In genomic region chr1:182261655-182262054, GRCh38 we compare ENCODE assay signal across 23 cellular contexts.
"Had no signal": no experiment of that assay in that cellular context is flagged by ENCODE, and none has a peak within 500 bp of the region (broad histone marks: within the 10 kb centered on the region; RNA-seq: fewer than 3 reads in every experiment).

No MANE protein-coding gene starts in this region.

- H3K9me3 Mint-ChIP-seq: activated CD4-positive, alpha-beta memory T cell treated with anti-CD3 and anti-CD28 coated beads for 36 hours; activated naive CD4-positive, alpha-beta T cell treated with anti-CD3 and anti-CD28 coated beads, Interleukin-2, amount 50 U/mL, for 24 hours; activated T-cell treated with anti-CD3 and anti-CD28 coated beads, Interleukin-2, amount 50 U/mL, for 4 hours; dendritic cell treated with granulocyte-macrophage colony-stimulating factor and Interleukin-4, amounts not matched to agents 40 ng/mL and 50 ng/mL, for 4 days; neural progenitor cell; WTC11 had no signal

- H3K4me1 Mint-ChIP-seq: WTC11 had no signal

- H3K36me3 ChIP-seq: gastrocnemius medialis, left lung, neural progenitor cell, tibial artery had no signal

- H3K4me1 ChIP-seq: neural progenitor cell, tibial artery had no signal

- H3K36me3 Mint-ChIP-seq: activated CD4-positive, alpha-beta memory T cell treated with anti-CD3 and anti-CD28 coated beads for 36 hours; activated naive CD4-positive, alpha-beta T cell treated with anti-CD3 and anti-CD28 coated beads, Interleukin-2, amount 50 U/mL, for 24 hours; neural progenitor cell; WTC11 had no signal

- H3K27ac Mint-ChIP-seq: activated CD4-positive, alpha-beta memory T cell treated with anti-CD3 and anti-CD28 coated beads for 36 hours; activated naive CD4-positive, alpha-beta T cell treated with anti-CD3 and anti-CD28 coated beads, Interleukin-2, amount 50 U/mL, for 24 hours; dendritic cell treated with granulocyte-macrophage colony-stimulating factor and Interleukin-4, amounts not matched to agents 40 ng/mL and 50 ng/mL, for 4 days; neural progenitor cell; progenitor cell of endocrine pancreas; WTC11 had no signal

- H3K4me3 ChIP-seq: gastrocnemius medialis, left lung, neural progenitor cell, tibial artery had no signal

- H2AFZ ChIP-seq: neural progenitor cell had no signal

- H3K27me3 ChIP-seq: gastrocnemius medialis, left lung, neural progenitor cell, tibial artery had no signal

- H3K4me3 Mint-ChIP-seq: activated CD4-positive, alpha-beta memory T cell treated with anti-CD3 and anti-CD28 coated beads for 36 hours; activated naive CD4-positive, alpha-beta T cell treated with anti-CD3 and anti-CD28 coated beads, Interleukin-2, amount 50 U/mL, for 24 hours; activated T-cell treated with anti-CD3 and anti-CD28 coated beads, Interleukin-2, amount 50 U/mL, for 4 hours; dendritic cell treated with granulocyte-macrophage colony-stimulating factor and Interleukin-4, amounts not matched to agents 40 ng/mL and 50 ng/mL, for 4 days; neural progenitor cell; WTC11 had no signal

- H3K27me3 Mint-ChIP-seq: activated CD4-positive, alpha-beta memory T cell treated with anti-CD3 and anti-CD28 coated beads for 36 hours; activated naive CD4-positive, alpha-beta T cell treated with anti-CD3 and anti-CD28 coated beads, Interleukin-2, amount 50 U/mL, for 24 hours; dendritic cell treated with granulocyte-macrophage colony-stimulating factor and Interleukin-4, amounts not matched to agents 40 ng/mL and 50 ng/mL, for 4 days; progenitor cell of endocrine pancreas had no signal

- H3K27ac ChIP-seq: gastrocnemius medialis, left lung, neural progenitor cell, tibial artery had no signal

- ATAC-seq: activated T-cell treated with anti-CD3 and anti-CD28 coated beads, Interleukin-2, amount 50 U/mL, for 4 hours; esophagus mucosa; gastrocnemius medialis; left lung; stimulated activated naive CD8-positive, alpha-beta T cell treated with anti-CD3 and anti-CD28 coated beads, Interleukin-15, Interleukin-2, amounts not matched to agents 100 U/mL and 50 U/mL, for 24 hours; WTC11 had no signal

- H3K4me2 ChIP-seq: neural progenitor cell had no signal

- DNase-seq: activated CD4-positive, alpha-beta memory T cell treated with anti-CD3 and anti-CD28 coated beads for 36 hours; activated CD4-positive, alpha-beta T cell treated with anti-CD3 and anti-CD28 coated beads for 4 hours; activated CD8-positive, alpha-beta memory T cell treated with anti-CD3 and anti-CD28 coated beads, Interleukin-2, amount 50 U/mL, for 4 hours; activated effector memory CD4-positive, alpha-beta T cell treated with anti-CD3 and anti-CD28 coated beads, Interleukin-2, amount 50 U/mL, for 16 hours; activated T-cell treated with anti-CD3 and anti-CD28 coated beads, Interleukin-2, amount 50 U/mL, for 4 hours; effector CD8-positive, alpha-beta T cell; gastrocnemius medialis; head of caudate nucleus; left lung; mammary epithelial cell; midbrain; stimulated activated CD4-positive, alpha-beta T cell treated with anti-CD3 and anti-CD28 coated beads, Interleukin-12 subunit alpha, Interleukin-12 subunit beta, amount 100 ng/mL, for 4 hours; stimulated activated CD4-positive, alpha-beta T cell treated with anti-CD3 and anti-CD28 coated beads, Interleukin-1b, Interleukin-23, amount 100 ng/mL, for 48 hours; stimulated activated CD8-positive, alpha-beta memory T cell treated with anti-CD3 and anti-CD28 coated beads, Interleukin-4, amount 100 ng/mL, for 48 hours; stimulated activated naive CD8-positive, alpha-beta T cell treated with anti-CD3 and anti-CD28 coated beads, Interleukin-15, Interleukin-2, amounts not matched to agents 100 U/mL and 50 U/mL, for 24 hours; substantia nigra; tibial artery had no signal

- H3K9me3 ChIP-seq: gastrocnemius medialis, left lung, tibial artery had no signal

- H3K9ac ChIP-seq: neural progenitor cell had no signal
